ENCODE assay signal across 18 cellular contexts in the genomic region with DNA sequence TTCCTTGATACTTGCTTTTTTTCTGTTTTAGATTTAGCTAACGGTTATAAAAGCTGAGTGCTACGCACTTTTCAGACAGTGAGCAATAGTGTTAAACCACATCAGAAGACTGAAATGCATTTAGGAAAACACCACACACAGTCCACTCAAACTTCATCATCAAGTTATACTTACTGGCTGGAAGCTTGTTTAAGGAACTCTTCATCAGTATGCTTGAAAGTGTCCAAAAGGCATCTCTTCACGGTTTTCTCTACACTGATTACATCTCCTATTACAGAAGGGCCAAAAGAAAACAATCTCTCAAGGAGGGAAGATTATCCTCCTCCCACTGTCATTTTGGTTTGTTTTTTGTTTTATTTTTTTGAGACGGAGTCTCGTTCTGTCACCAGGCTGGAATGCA. TPM values are rescaled to one million over a fixed set of nuclear protein-coding genes. Genes with fewer than 3 reads are reported as not detected.
"Had no signal": no experiment of that assay in that cellular context is flagged by ENCODE, and none has a peak within 500 bp of the region (broad histone marks: within the 10 kb centered on the region; RNA-seq: fewer than 3 reads in every experiment).

No MANE protein-coding gene starts in this region.

- FAIRE-seq: keratinocyte had no signal

- H3K4me3 ChIP-seq: left lung had no signal

- H3K27ac Mint-ChIP-seq: dendritic cell treated with granulocyte-macrophage colony-stimulating factor and Interleukin-4, amounts not matched to agents 40 ng/mL and 50 ng/mL, for 4 days; endodermal cell; naive B cell; stimulated activated memory B cell treated with anti-CD40 and anti-IgM and Interleukin-4, amounts not matched to agents 10 μg/mL and 1 μg/mL and 100 μg/mL, for 72 hours had no signal

- H3K9me3 Mint-ChIP-seq: activated naive CD4-positive, alpha-beta T cell treated with anti-CD3 and anti-CD28 coated beads, Interleukin-2, amount 50 U/mL, for 72 hours; dendritic cell treated with granulocyte-macrophage colony-stimulating factor and Interleukin-4, amounts not matched to agents 40 ng/mL and 50 ng/mL, for 4 days; endodermal cell; naive B cell; stimulated activated memory B cell treated with anti-CD40 and anti-IgM and Interleukin-4, amounts not matched to agents 10 μg/mL and 1 μg/mL and 100 μg/mL, for 72 hours had no signal

- H3K27me3 Mint-ChIP-seq: dendritic cell treated with granulocyte-macrophage colony-stimulating factor and Interleukin-4, amounts not matched to agents 40 ng/mL and 50 ng/mL, for 4 days; naive B cell; stimulated activated memory B cell treated with anti-CD40 and anti-IgM and Interleukin-4, amounts not matched to agents 10 μg/mL and 1 μg/mL and 100 μg/mL, for 72 hours had no signal

- H3K27ac ChIP-seq: brain microvascular endothelial cell, left lung, neutrophil had no signal

- H3K4me1 Mint-ChIP-seq: endodermal cell; stimulated activated memory B cell treated with anti-CD40 and anti-IgM and Interleukin-4, amounts not matched to agents 10 μg/mL and 1 μg/mL and 100 μg/mL, for 72 hours had no signal

- H3K4me3 Mint-ChIP-seq: dendritic cell treated with granulocyte-macrophage colony-stimulating factor and Interleukin-4, amounts not matched to agents 40 ng/mL and 50 ng/mL, for 4 days; endodermal cell; naive B cell; stimulated activated memory B cell treated with anti-CD40 and anti-IgM and Interleukin-4, amounts not matched to agents 10 μg/mL and 1 μg/mL and 100 μg/mL, for 72 hours had no signal

- DNase-seq: activated effector memory CD4-positive, alpha-beta T cell treated with Interleukin-2 at 50 U/mL for 16 hours; brain microvascular endothelial cell; cerebellar nuclear complex; endodermal cell; left lung; mammary epithelial cell; naive B cell; stimulated activated CD4-positive, alpha-beta T cell treated with anti-CD3 and anti-CD28 coated beads, Interleukin-12 subunit alpha, Interleukin-12 subunit beta, amount 100 ng/mL, for 4 hours; stimulated activated CD4-positive, alpha-beta T cell treated with anti-CD3 and anti-CD28 coated beads, Interleukin-2, amount 100 ng/mL, for 24 hours; T-helper 9 cell; trophoblast cell had no signal

- H3K9me3 ChIP-seq: left lung, neutrophil had no signal

- H3K27me3 ChIP-seq: brain microvascular endothelial cell, left lung, neutrophil had no signal

- H3K4me1 ChIP-seq: left lung had no signal

- ATAC-seq: activated CD4-positive, CD25-positive, alpha-beta regulatory T cell treated with anti-CD3 and anti-CD28 coated beads, Interleukin-2, amount 50 U/mL, for 24 hours; left lung; stimulated activated memory B cell treated with anti-CD40 and anti-IgM and Interleukin-4, amounts not matched to agents 10 μg/mL and 1 μg/mL and 100 μg/mL, for 72 hours had no signal

RNA-seq across cellular contexts. Expression of gene KLHL30, which starts 45.4 kb away (rescaled TPM):
- total RNA-seq: activated naive CD4-positive, alpha-beta T cell treated with anti-CD3 and anti-CD28 coated beads, Interleukin-2, amount 50 U/mL, for 72 hours; endodermal cell; mononuclear cell had no signal
- polyA plus RNA-seq: keratinocyte had no signal
